ENCODE assay signal across 9 cellular contexts in genomic region chr11:64341851-64342791, GRCh38. TPM values are rescaled to one million over a fixed set of nuclear protein-coding genes. Genes with fewer than 3 reads are reported as not detected.
DNase-seq lines count a peak whose midpoint lies in the region; TF ChIP-seq lines count a peak whose summit lies in the region.
"Had no signal": no experiment of that assay in that cellular context is flagged by ENCODE, and none has a peak within 500 bp of the region (broad histone marks: within the 10 kb centered on the region; RNA-seq: fewer than 3 reads in every experiment).

No MANE protein-coding gene starts in this region.

- H3K27me3 ChIP-seq in MM.1S (replicated peaks; ENCODE audit: insufficient read depth, low read length): no peaks in the 10 kb centered on the region
- H3K27me3 ChIP-seq in tibial artery: no peaks in the 10 kb centered on the region

- TF ChIP-seq CTCF in MM.1S (IDR thresholded peaks at IDR 0.05; ENCODE audit: low read length) (peak; percentile 41), tibial artery (IDR thresholded peaks at IDR 0.05) (peak; percentile 41 to 51)

- H3K4me2 ChIP-seq in MM.1S (ENCODE audit: low read depth, low read length): peak overlapping the region; percentile 72

- H3K27ac ChIP-seq in MM.1S (ENCODE audit: low read length) (no peak overlapping the region), tibial artery (peak overlapping the region; percentile 68 to 85)

- 0 out of 2 replicates have a peak overlapping the region, but pooled peaks have one; percentile 27 for H2AFZ ChIP-seq in MM.1S (ENCODE audit: low read length)

- no peaks in the 10 kb centered on the region for H3K9me2 ChIP-seq in MM.1S (replicated peaks; ENCODE audit: insufficient read depth, low read length)

- no peaks in the 10 kb centered on the region for H3K36me3 ChIP-seq in MM.1S (replicated peaks; ENCODE audit: insufficient read depth, low read length)
- no peaks in the 10 kb centered on the region for H3K36me3 ChIP-seq in tibial artery

- peak; percentile 31 for DNase-seq in NCI-H2107 (lab: John Stamatoyannopoulos, UW)
- DNase-seq in NCI-H2107 treated with DMSO at 0.1 percent for 48 hours (lab: John Stamatoyannopoulos, UW; ENCODE audit: unreplicated experiment): no peak
- peak; percentile 91 for DNase-seq in MM.1S
- peak; percentile 84 for DNase-seq in SW480 (ENCODE audit: low spot score)
- DNase-seq in activated naive CD8-positive, alpha-beta T cell treated with anti-CD3 and anti-CD28 coated beads, Interleukin-2, amount 50 U/mL, for 16 hours (ENCODE audit: low read depth, low spot score): peak; percentile 75
- DNase-seq in cardiac septum (ENCODE audit: low spot score): peak; percentile 96
- DNase-seq in pons (ENCODE audit: low spot score): peak; percentile 58
- DNase-seq in tibial artery: peak; percentile 73 to 94
- DNase-seq: DND-41 had no signal

- peak overlapping the region; percentile 21; the same call in 1 of the 2 replicates for H3K9ac ChIP-seq in MM.1S (ENCODE audit: low read length)

- peaks cover 9% of the 10 kb centered on the region for H3F3A ChIP-seq in MM.1S (ENCODE audit: insufficient read depth, low read length)

- H3K9me3 ChIP-seq in MM.1S (replicated peaks; ENCODE audit: insufficient read depth, low read length): no peaks in the 10 kb centered on the region
- H3K9me3 ChIP-seq in tibial artery: no peaks in the 10 kb centered on the region

- peaks cover 7% of the 10 kb centered on the region for H3K4me1 ChIP-seq in MM.1S (ENCODE audit: low read length)
- H3K4me1 ChIP-seq in tibial artery: peaks cover 0 to 21% (median 14%) of the 10 kb centered on the region in 4 donors

- no peaks in the 10 kb centered on the region for H4K20me1 ChIP-seq in MM.1S (ENCODE audit: insufficient read depth, low read length)

- H3K4me3 ChIP-seq in MM.1S (ENCODE audit: low read length): peak overlapping the region; percentile 42
- peak overlapping the region; percentile 41 for H3K4me3 ChIP-seq in tibial artery

- peaks cover 39% of the 10 kb centered on the region for H3K79me2 ChIP-seq in MM.1S (ENCODE audit: low read length)

- intact Hi-C loops in cardiac septum (cut with DNase I): loop anchor here (2.0 kb wide), 1 partner anchor 23 kb away; the partner anchor contains the start of gene PRDX5
- intact Hi-C loops in tibial artery (cut with DNase I; ENCODE audit: low total_unique reads): no loop called here

RNA-seq across cellular contexts. Expression of gene CCDC88B, which starts 2.1 kb away (rescaled TPM):
- 6.3 TPM for total RNA-seq in cardiac septum

RNA-seq across cellular contexts. Expression of gene RPS6KA4, which starts 16.8 kb away (rescaled TPM):
- total RNA-seq in cardiac septum: 15.4 TPM

RNA-seq across cellular contexts. Expression of gene PRDX5, which starts 24.2 kb away (rescaled TPM):
- total RNA-seq in cardiac septum: 208 TPM

RNA-seq across cellular contexts. Expression of gene TRMT112, which starts 24.8 kb away (rescaled TPM):
- total RNA-seq in cardiac septum: 75.1 TPM

RNA-seq across cellular contexts. Expression of gene ESRRA, which starts 36.8 kb away (rescaled TPM):
- total RNA-seq in cardiac septum: 116 TPM
